ENCODE assay signal across 8 cellular contexts in genomic region chr22:39174498-39175120, GRCh38. TPM values are rescaled to one million over a fixed set of nuclear protein-coding genes. Genes with fewer than 3 reads are reported as not detected.
DNase-seq lines count a peak whose midpoint lies in the region; ATAC-seq, FAIRE-seq and TF ChIP-seq lines count a peak whose summit lies in the region.

No MANE protein-coding gene starts in this region.

- peak overlapping the region; percentile 68 for H3K27ac Mint-ChIP-seq in activated naive CD4-positive, alpha-beta T cell treated with anti-CD3 and anti-CD28 coated beads, Interleukin-2, amount 50 U/mL, for 24 hours

- H3K36me3 ChIP-seq in pancreas (no peaks in the 10 kb centered on the region), upper lobe of right lung (no peaks in the 10 kb centered on the region)

- peaks cover 8 to 15% (median 14%) of the 10 kb centered on the region in 3 donors for H3K4me1 ChIP-seq in pancreas
- peaks cover 56% of the 10 kb centered on the region for H3K4me1 ChIP-seq in upper lobe of right lung

- intact Hi-C loops in Right ventricle myocardium inferior (cut with DNase I) (loop anchor here (2.0 to 10.0 kb wide), 2 partner anchors 60 to 350 kb away; partner anchors contain the start of gene ATF4), pancreas (cut with DNase I) (loop anchor here (10.0 kb wide), 3 partner anchors 60 to 350 kb away; partner anchors contain the start of gene ATF4 (in 1 of the 3)), upper lobe of right lung (cut with DNase I) (loop anchor here (5.0 kb wide), 1 partner anchor 143 kb away; the partner anchor contains the start of gene RPL3)

- H3K4me3 ChIP-seq in pancreas (no peak overlapping the region), upper lobe of right lung (no peak overlapping the region)

- H3K9me3 ChIP-seq in pancreas (no peaks in the 10 kb centered on the region), upper lobe of right lung (no peaks in the 10 kb centered on the region)

- H3K27ac ChIP-seq in pancreas (peak overlapping the region; percentile 61 to 80 (median 63)), upper lobe of right lung (peak overlapping the region; percentile 92)

- peaks cover 57% of the 10 kb centered on the region for H3K4me1 Mint-ChIP-seq in activated naive CD4-positive, alpha-beta T cell treated with anti-CD3 and anti-CD28 coated beads, Interleukin-2, amount 50 U/mL, for 24 hours

- ATAC-seq in Right ventricle myocardium inferior, result peak; percentile 35
- ATAC-seq in pancreas, result peak; percentile 46 to 64 (median 56)
- peak; percentile 46 for ATAC-seq in upper lobe of right lung
- ATAC-seq in GM21786 (IDR thresholded peaks at IDR 0.05; ENCODE audit: unreplicated experiment), result no peak
- ATAC-seq in GM19455 (IDR thresholded peaks at IDR 0.05; ENCODE audit: unreplicated experiment), result no peak

- peak overlapping the region; percentile 70 for H3K4me3 Mint-ChIP-seq in activated naive CD4-positive, alpha-beta T cell treated with anti-CD3 and anti-CD28 coated beads, Interleukin-2, amount 50 U/mL, for 24 hours

- no peak for TF ChIP-seq POLR2A in GM12891 (IDR thresholded peaks at IDR 0.05; ENCODE audit: low read depth, low read length)

- 29 to 33% methylated on average over 17 of the region's 17 CpGs for WGBS in pancreas, 2 donors

- no peak for DNase-seq in GM12891 (ENCODE audit: insufficient read length, low spot score)
- peak; percentile 89 for DNase-seq in RPMI7951 (ENCODE audit: low read depth)
- peak; percentile 88 for DNase-seq in Right ventricle myocardium inferior (ENCODE audit: missing footprints)
- peak in 5 of 6 donors; percentile 58 to 84 (median 68) for DNase-seq in pancreas
- DNase-seq in upper lobe of right lung, result peak; percentile 84

- TF ChIP-seq CTCF in pancreas (IDR thresholded peaks at IDR 0.05) (no peak), upper lobe of right lung (IDR thresholded peaks at IDR 0.05) (no peak)

- FAIRE-seq in GM12891 (lab: Jason Lieb, UNC) (peak; percentile 67), pancreas (lab: Jason Lieb, UNC) (no peak)

- H3K36me3 Mint-ChIP-seq in activated naive CD4-positive, alpha-beta T cell treated with anti-CD3 and anti-CD28 coated beads, Interleukin-2, amount 50 U/mL, for 24 hours, result no peaks in the 10 kb centered on the region

- no peaks in the 10 kb centered on the region for H3K27me3 Mint-ChIP-seq in activated naive CD4-positive, alpha-beta T cell treated with anti-CD3 and anti-CD28 coated beads, Interleukin-2, amount 50 U/mL, for 24 hours

- no peaks in the 10 kb centered on the region for H3K27me3 ChIP-seq in pancreas
- H3K27me3 ChIP-seq in upper lobe of right lung, result no peaks in the 10 kb centered on the region

- H3K9me3 Mint-ChIP-seq in activated naive CD4-positive, alpha-beta T cell treated with anti-CD3 and anti-CD28 coated beads, Interleukin-2, amount 50 U/mL, for 24 hours, result no peaks in the 10 kb centered on the region

TF ChIP-seq in GM12891, 5 proteins besides CTCF, POLR2A, EP300 and RAD21:
- TF ChIP-seq TAF1 (IDR thresholded peaks at IDR 0.05; ENCODE audit: low read depth, low read length), result no peak
- no peak for TF ChIP-seq PAX5 (IDR thresholded peaks at IDR 0.05; ENCODE audit: insufficient read depth, low read length, severe bottlenecking)
- no peak for TF ChIP-seq POU2F2 (IDR thresholded peaks at IDR 0.05; ENCODE audit: low read depth, low read length)
- no peak for TF ChIP-seq SPI1 (IDR thresholded peaks at IDR 0.05; ENCODE audit: low read depth, low read length)
- TF ChIP-seq POLR2AphosphoS5 (IDR thresholded peaks at IDR 0.05; ENCODE audit: low read depth, low read length), result no peak

RNA-seq across cellular contexts. Expression of gene CBX7, which starts 22.1 kb away (rescaled TPM):
- 10.8 TPM for polyA plus RNA-seq in GM12891 (2012; ENCODE audit: low read depth, missing spikeins)
- total RNA-seq in RPMI7951 (2014; rRNA removed; shearing (Covaris generic)), result 1.4 and 1.6 TPM in 2 replicates
- total RNA-seq in Right ventricle myocardium inferior (66.0 TPM), pancreas (10 to 100 TPM; 17.2 to 28.8 (median 22.3) TPM), upper lobe of right lung (62.7 TPM)
- polyA plus RNA-seq in pancreas, result 10 to 100 TPM; 28.7 to 44.0 TPM

Comparison
In these comparisons a context has a peak if more than half of its experiments do, and no peak if none do; other contexts are left out.
1. ATAC-seq: peak in Right ventricle myocardium inferior (single experiment), pancreas (4 of 4) and upper lobe of right lung (single experiment); none in GM21786 (single experiment) and GM19455 (single experiment).